17 cellular contexts compared by ENCODE assay signal in genomic region chr22:47101321-47101885, GRCh38.
DNase-seq lines count a peak whose midpoint lies in the region; FAIRE-seq and TF ChIP-seq lines count a peak whose summit lies in the region.
"Had no signal": no experiment of that assay in that cellular context is flagged by ENCODE, and none has a peak within 500 bp of the region (broad histone marks: within the 10 kb centered on the region; RNA-seq: fewer than 3 reads in every experiment).

No MANE protein-coding gene starts in this region.

- H3K4me1 Mint-ChIP-seq in endodermal cell: peaks cover 37% of the 10 kb centered on the region

- DNase-seq in H7: peak; percentile 19
- no peak for DNase-seq in endodermal cell
- DNase-seq in mesenchymal stem cell: no peak
- DNase-seq in smooth muscle cell (lab: John Stamatoyannopoulos, UW; ENCODE audit: unreplicated experiment): no peak
- no peak for DNase-seq in GM19239 (ENCODE audit: insufficient read length, low spot score)
- no peak for DNase-seq in G401 (ENCODE audit: low spot score)
- DNase-seq in GM13977 (ENCODE audit: low spot score): no peak
- DNase-seq: Calu3; CD4-positive, alpha-beta T cell; NCI-H1417; NCI-H187 treated with DMSO at 0.1 percent for 48 hours; NCI-H345; RPMI8226; SIG-M5 had no signal

- H2BK15ac ChIP-seq in mesenchymal stem cell (ENCODE audit: low read depth, poor library complexity, severe bottlenecking): peak overlapping the region; percentile 36

- in situ Hi-C loops in G401 (cut with HindIII; ENCODE audit: low sequenced_read_pairs): no loop called here
- in situ Hi-C loops in GM13977 (cut with MboI; ENCODE audit: low pct_unique_long_range_greater_than_20kb, low sequenced_read_pairs, unreplicated experiment): no loop called here

- H3K36me3 ChIP-seq in H7 (replicated peaks; ENCODE audit: control insufficient read depth, insufficient read depth, low read length) (no peaks in the 10 kb centered on the region), endodermal cell (ENCODE audit: control insufficient read depth, insufficient read depth, low read length) (no peaks in the 10 kb centered on the region), mesenchymal stem cell (ENCODE audit: control insufficient read depth in 1 of 2, insufficient read depth in 2 of 2, low read depth in 1 of 2, low read length in 2 of 2) (peaks cover 0 to 25% of the 10 kb centered on the region in 2 experiments), smooth muscle cell (ENCODE audit: low read depth) (no peaks in the 10 kb centered on the region)

- H3K9me3 Mint-ChIP-seq in endodermal cell: peaks cover 7% of the 10 kb centered on the region
- H3K9me3 Mint-ChIP-seq: CD4-positive, alpha-beta T cell had no signal

- H2BK120ac ChIP-seq in mesenchymal stem cell (ENCODE audit: low read depth, low read length): no peak overlapping the region

- no peak overlapping the region for H3K27ac ChIP-seq in endodermal cell (ENCODE audit: low read depth, low read length)
- no peak overlapping the region for H3K27ac ChIP-seq in mesenchymal stem cell (ENCODE audit: low read length, poor library complexity, severe bottlenecking)
- H3K27ac ChIP-seq in smooth muscle cell (ENCODE audit: low read depth): peak overlapping the region; percentile 52
- H3K27ac ChIP-seq: A549, KMS-11 had no signal

- H3K4me2 ChIP-seq in mesenchymal stem cell (ENCODE audit: low read length, poor library complexity, severe bottlenecking) (no peak overlapping the region), smooth muscle cell (no peak overlapping the region)
- H3K4me2 ChIP-seq: A549, KMS-11 had no signal

- H3K27me3 Mint-ChIP-seq in endodermal cell (ENCODE audit: insufficient read depth): no peaks in the 10 kb centered on the region
- H3K27me3 Mint-ChIP-seq: CD4-positive, alpha-beta T cell had no signal

- H3K9ac ChIP-seq in endodermal cell (ENCODE audit: extremely low read depth, low read length, poor library complexity, severe bottlenecking) (no peak overlapping the region), mesenchymal stem cell (ENCODE audit: low read length) (no peak overlapping the region), smooth muscle cell (ENCODE audit: low read depth) (no peak overlapping the region)
- H3K9ac ChIP-seq: KMS-11 had no signal

- H2AFZ ChIP-seq in mesenchymal stem cell (ENCODE audit: low read depth, low read length) (no peak overlapping the region), smooth muscle cell (ENCODE audit: low read depth) (no peak overlapping the region)

- no peak overlapping the region for H4K8ac ChIP-seq in mesenchymal stem cell (ENCODE audit: low read length)

- no peak overlapping the region for H3K23ac ChIP-seq in mesenchymal stem cell (ENCODE audit: low read length in 2 of 2)

- H4K20me1 ChIP-seq in smooth muscle cell (ENCODE audit: low read depth): no peaks in the 10 kb centered on the region

- H4K91ac ChIP-seq in mesenchymal stem cell (ENCODE audit: low read length): no peak overlapping the region

- no peak overlapping the region for H3K4ac ChIP-seq in mesenchymal stem cell (ENCODE audit: low read depth in 1 of 2, low read length in 2 of 2)

- no peaks in the 10 kb centered on the region for H3K9me3 ChIP-seq in endodermal cell (ENCODE audit: control insufficient read depth, low read length)
- no peaks in the 10 kb centered on the region for H3K9me3 ChIP-seq in mesenchymal stem cell (ENCODE audit: control insufficient read depth, low read length)
- H3K9me3 ChIP-seq in smooth muscle cell (replicated peaks; ENCODE audit: low read depth): no peaks in the 10 kb centered on the region
- H3K9me3 ChIP-seq: A549 had no signal

- H2BK12ac ChIP-seq in mesenchymal stem cell (ENCODE audit: low read length in 2 of 2): no peak overlapping the region

- H3K4me3 Mint-ChIP-seq in endodermal cell: no peak overlapping the region
- H3K4me3 Mint-ChIP-seq: CD4-positive, alpha-beta T cell had no signal

- 93 to 97% methylated on average over 11 to 16 of the region's 16 CpGs for WGBS in endodermal cell (ENCODE audit: insufficient coverage in 1 of 2, insufficient read length in 1 of 2), 2 experiments
- 95% methylated on average over 16 of the region's 16 CpGs for WGBS in mesenchymal stem cell
- 96% methylated on average over 16 of the region's 16 CpGs for WGBS in smooth muscle cell (ENCODE audit: low lambda C conversion rate)

- TF ChIP-seq CTCF in endodermal cell (conservative IDR thresholded peaks at IDR 0.05) (no peak), smooth muscle cell (IDR thresholded peaks at IDR 0.05; ENCODE audit: borderline replicate concordance, insufficient read depth, poor library complexity, severe bottlenecking) (no peak), GM13977 (IDR thresholded peaks at IDR 0.05; ENCODE audit: extremely low read depth, insufficient read depth, missing control alignments) (no peak)

- peaks cover 20% of the 10 kb centered on the region for H3K79me1 ChIP-seq in mesenchymal stem cell (replicated peaks; ENCODE audit: low read length, poor library complexity, severe bottlenecking)

- no peak overlapping the region for H3K4me3 ChIP-seq in H7 (ENCODE audit: insufficient read depth, low read depth, low read length)
- no peak overlapping the region for H3K4me3 ChIP-seq in endodermal cell (ENCODE audit: low read length)
- no peak overlapping the region for H3K4me3 ChIP-seq in mesenchymal stem cell (ENCODE audit: insufficient read depth in 1 of 2, low read depth in 1 of 2, low read length in 2 of 2)
- H3K4me3 ChIP-seq in smooth muscle cell: no peak overlapping the region
- H3K4me3 ChIP-seq: A549 had no signal

- no peaks in the 10 kb centered on the region for H3K79me2 ChIP-seq in smooth muscle cell (ENCODE audit: low read depth)

- H3K18ac ChIP-seq in mesenchymal stem cell (ENCODE audit: low read depth in 1 of 2, low read length in 2 of 2): no peak overlapping the region

- H3F3A ChIP-seq in smooth muscle cell (ENCODE audit: low read depth): peaks cover under 1% of the 10 kb centered on the region

- H3K27me3 ChIP-seq in H7 (ENCODE audit: control insufficient read depth, insufficient read depth, low read length) (no peaks in the 10 kb centered on the region), endodermal cell (ENCODE audit: control insufficient read depth, insufficient read depth, low read length, poor library complexity, severe bottlenecking) (no peaks in the 10 kb centered on the region), mesenchymal stem cell (ENCODE audit: control insufficient read depth in 1 of 2, insufficient read depth in 1 of 2, low read length in 2 of 2) (no peaks in the 10 kb centered on the region), smooth muscle cell (ENCODE audit: low read depth) (no peaks in the 10 kb centered on the region)

- H3K4me1 ChIP-seq in endodermal cell (ENCODE audit: control insufficient read depth, insufficient read depth, low read length) (peaks cover 11% of the 10 kb centered on the region), mesenchymal stem cell (ENCODE audit: control insufficient read depth, insufficient read depth, low read depth, low read length) (peaks cover 6% of the 10 kb centered on the region), smooth muscle cell (ENCODE audit: low read depth) (no peaks in the 10 kb centered on the region)

- H3K27ac Mint-ChIP-seq in endodermal cell: peak overlapping the region; percentile 96
- H3K27ac Mint-ChIP-seq: CD4-positive, alpha-beta T cell had no signal

- no peak overlapping the region for H3K14ac ChIP-seq in mesenchymal stem cell (ENCODE audit: low read length in 2 of 2)

- no peak for FAIRE-seq in GM19239 (lab: Jason Lieb, UNC)
- FAIRE-seq: A549, GM12891 had no signal

- peaks cover 12% of the 10 kb centered on the region for H3K36me3 Mint-ChIP-seq in endodermal cell (ENCODE audit: low read depth)

- H2BK5ac ChIP-seq in mesenchymal stem cell (ENCODE audit: low read depth, low read length, poor library complexity, severe bottlenecking): no peak overlapping the region

- H2AK5ac ChIP-seq in mesenchymal stem cell (ENCODE audit: low read length, severe bottlenecking): no peak overlapping the region
